Comparison of ENCODE assay signal across 20 cellular contexts in genomic region chr1:234168061-234168724, GRCh38.
"Had no signal": no experiment of that assay in that cellular context is flagged by ENCODE, and none has a peak within 500 bp of the region (broad histone marks: within the 10 kb centered on the region; RNA-seq: fewer than 3 reads in every experiment).

No MANE protein-coding gene starts in this region.

- H3K36me3 ChIP-seq: prostate gland, sigmoid colon, stomach, thoracic aorta, transverse colon had no signal

- H3K4me1 ChIP-seq: parathyroid adenoma, prostate gland, stomach, transverse colon had no signal

- H3K9ac ChIP-seq: parathyroid adenoma had no signal

- H3K4me1 Mint-ChIP-seq: immature natural killer cell had no signal

- DNase-seq: cortex of kidney; effector memory CD4-positive, alpha-beta T cell; immature natural killer cell; left cardiac atrium; left ventricle myocardium superior; mesenchymal stem cell; naive B cell; retina; sigmoid colon; stimulated activated CD4-positive, alpha-beta T cell treated with anti-CD3 and anti-CD28 coated beads, Interleukin-12 subunit alpha, Interleukin-12 subunit beta, amount 100 ng/mL, for 4 hours; stimulated activated naive CD4-positive, alpha-beta T cell; stomach; transverse colon had no signal

- H3K79me2 ChIP-seq: parathyroid adenoma had no signal

- ATAC-seq: esophagus mucosa, left cardiac atrium, left ventricle myocardium superior had no signal

- H3K36me3 Mint-ChIP-seq: immature natural killer cell, naive B cell had no signal

- H3K27ac ChIP-seq: parathyroid adenoma, prostate gland, sigmoid colon, skin epidermis, stomach, thoracic aorta, transverse colon had no signal

- H3K4me3 ChIP-seq: lung, prostate gland, sigmoid colon, skin epidermis, stomach, thoracic aorta, transverse colon had no signal

- H3K4me3 Mint-ChIP-seq: immature natural killer cell, naive B cell, nephron had no signal

- H2AFZ ChIP-seq: parathyroid adenoma had no signal

- H3K9me3 ChIP-seq: prostate gland, sigmoid colon, stomach, thoracic aorta, transverse colon had no signal

- H3K9me3 Mint-ChIP-seq: immature natural killer cell, nephron had no signal

- H3K27ac Mint-ChIP-seq: immature natural killer cell, naive B cell, nephron had no signal

- H3K27me3 ChIP-seq: sigmoid colon, transverse colon had no signal
